ENCODE assay signal across 10 cellular contexts in genomic region chr16:56861092-56861610, GRCh38. TPM values are rescaled to one million over a fixed set of nuclear protein-coding genes. Genes with fewer than 3 reads are reported as not detected.
A peak's percentile ranks its signal among the peaks of the same experiment; 100 is the strongest.
DNase-seq lines count a peak whose midpoint lies in the region; ATAC-seq and TF ChIP-seq lines count a peak whose summit lies in the region.
"Had no signal": no experiment of that assay in that cellular context is flagged by ENCODE, and none has a peak within 500 bp of the region (broad histone marks: within the 10 kb centered on the region; RNA-seq: fewer than 3 reads in every experiment).

No MANE protein-coding gene starts in this region.

- H3K9me3 ChIP-seq in A673 (ENCODE audit: low read depth, low read length, poor library complexity, severe bottlenecking), result no peaks in the 10 kb centered on the region

- no peak for TF ChIP-seq CTCF in A673 (conservative IDR thresholded peaks at IDR 0.05; ENCODE audit: low read depth, low read length)

- peak overlapping the region; percentile 78 to 96 (median 88) for H3K27ac Mint-ChIP-seq in immature natural killer cell
- H3K27ac Mint-ChIP-seq: dendritic cell treated with granulocyte-macrophage colony-stimulating factor and Interleukin-4, amounts not matched to agents 40 ng/mL and 50 ng/mL, for 4 days had no signal

- DNase-seq in A673 (ENCODE audit: low spot score) (peak; percentile 44), SK-MEL-5 (ENCODE audit: low read depth, low spot score) (peak; percentile 48), immature natural killer cell (no peak), NCI-H1092 treated with DMSO at 0.1 percent for 48 hours (lab: John Stamatoyannopoulos, UW) (no peak)
- DNase-seq in stimulated activated CD4-positive, alpha-beta T cell treated with anti-CD3 and anti-CD28 coated beads, Interleukin-12 subunit alpha, Interleukin-12 subunit beta, amount 100 ng/mL, for 4 hours, result no peak
- DNase-seq: NCI-H510A had no signal

- no TSS peak for BruUV-seq in A673 (replicated peaks; lab: Mats Ljungman, UMichigan)

- peaks cover 52 to 55% of the 10 kb centered on the region in 2 donors for H3K4me1 Mint-ChIP-seq in immature natural killer cell

- POLR2A ChIA-PET in A673 (lab: Charles Lee; ENCODE audit: low non-redundant PET), result no interaction called here

- peaks cover 0 to 1% (median 0%) of the 10 kb centered on the region in 6 donors for H3K9me3 Mint-ChIP-seq in immature natural killer cell
- H3K9me3 Mint-ChIP-seq: dendritic cell treated with granulocyte-macrophage colony-stimulating factor and Interleukin-4, amounts not matched to agents 40 ng/mL and 50 ng/mL, for 4 days had no signal

- peaks cover 9% of the 10 kb centered on the region for H3K4me1 ChIP-seq in A673 (ENCODE audit: insufficient read depth, low read length, poor library complexity, severe bottlenecking)

- CTCF ChIA-PET in A673 (lab: Charles Lee), result no interaction called here

- in situ Hi-C loops in SK-MEL-5 (cut with HindIII; ENCODE audit: low pct_unique_long_range_greater_than_20kb, low sequenced_read_pairs), result no loop called here

- no peak overlapping the region for H3K27ac ChIP-seq in A673 (ENCODE audit: low read depth, low read length, poor library complexity, severe bottlenecking)

- no peak overlapping the region for H3K4me3 ChIP-seq in A673 (ENCODE audit: low read depth, low read length, poor library complexity, severe bottlenecking)

- H3K27me3 Mint-ChIP-seq in immature natural killer cell (ENCODE audit: low read depth in 3 of 3), result peaks cover 2 to 13% (median 7%) of the 10 kb centered on the region in 3 donors

- H3K27me3 ChIP-seq in A673 (replicated peaks; ENCODE audit: insufficient read depth, low read depth, low read length, poor library complexity), result no peaks in the 10 kb centered on the region

- ATAC-seq in GM18511 (IDR thresholded peaks at IDR 0.05; ENCODE audit: unreplicated experiment) (peak; percentile 6), esophagus mucosa (no peak), GM18505 (IDR thresholded peaks at IDR 0.05; ENCODE audit: unreplicated experiment) (no peak)

- no peaks in the 10 kb centered on the region for H3K36me3 Mint-ChIP-seq in immature natural killer cell

- no peak for TF ChIP-seq POLR2A in GM18505 (IDR thresholded peaks at IDR 0.05; ENCODE audit: borderline replicate concordance, extremely low read depth, insufficient read depth, insufficient read length)

- H3K36me3 ChIP-seq in A673 (ENCODE audit: insufficient read depth, low read length, poor library complexity, severe bottlenecking), result no peaks in the 10 kb centered on the region

- intact Hi-C loops in A673 (cut with micrococcal nuclease; ENCODE audit: unreplicated experiment), result no loop called here

- peak overlapping the region; percentile 65 to 88 (median 71) for H3K4me3 Mint-ChIP-seq in immature natural killer cell

RNA-seq across cellular contexts. Expression of gene SLC12A3, which starts 3.9 kb away (rescaled TPM):
- total RNA-seq in A673 (2021) (not detected in 2 replicates), esophagus mucosa (not detected)
- not detected in 2 replicates for total RNA-seq in SK-MEL-5 (2014; rRNA removed; shearing (Covaris generic))
- 0.01 and 0.07 TPM in 2 replicates for polyA plus RNA-seq in SK-MEL-5 (2015; cell fraction: cytosol; rRNA removed)
- not detected in 2 replicates for polyA plus RNA-seq in SK-MEL-5 (2015; cell fraction: nucleus; rRNA removed)
- polyA plus RNA-seq in immature natural killer cell, result under 1 TPM in 1 of 3 donors, not detected in 2; 0.51 TPM

Comparison
In these comparisons a context has a peak if more than half of its experiments do, and no peak if none do; other contexts are left out.
1. DNase-seq: peak in A673 (single experiment) and SK-MEL-5 (single experiment); none in immature natural killer cell (0 of 3), NCI-H1092 treated with DMSO at 0.1 percent for 48 hours (single experiment) and stimulated activated CD4-positive, alpha-beta T cell treated with anti-CD3 and anti-CD28 coated beads, Interleukin-12 subunit alpha, Interleukin-12 subunit beta, amount 100 ng/mL, for 4 hours (single experiment).